ENCODE assay signal across 6 cellular contexts in the genomic region with DNA sequence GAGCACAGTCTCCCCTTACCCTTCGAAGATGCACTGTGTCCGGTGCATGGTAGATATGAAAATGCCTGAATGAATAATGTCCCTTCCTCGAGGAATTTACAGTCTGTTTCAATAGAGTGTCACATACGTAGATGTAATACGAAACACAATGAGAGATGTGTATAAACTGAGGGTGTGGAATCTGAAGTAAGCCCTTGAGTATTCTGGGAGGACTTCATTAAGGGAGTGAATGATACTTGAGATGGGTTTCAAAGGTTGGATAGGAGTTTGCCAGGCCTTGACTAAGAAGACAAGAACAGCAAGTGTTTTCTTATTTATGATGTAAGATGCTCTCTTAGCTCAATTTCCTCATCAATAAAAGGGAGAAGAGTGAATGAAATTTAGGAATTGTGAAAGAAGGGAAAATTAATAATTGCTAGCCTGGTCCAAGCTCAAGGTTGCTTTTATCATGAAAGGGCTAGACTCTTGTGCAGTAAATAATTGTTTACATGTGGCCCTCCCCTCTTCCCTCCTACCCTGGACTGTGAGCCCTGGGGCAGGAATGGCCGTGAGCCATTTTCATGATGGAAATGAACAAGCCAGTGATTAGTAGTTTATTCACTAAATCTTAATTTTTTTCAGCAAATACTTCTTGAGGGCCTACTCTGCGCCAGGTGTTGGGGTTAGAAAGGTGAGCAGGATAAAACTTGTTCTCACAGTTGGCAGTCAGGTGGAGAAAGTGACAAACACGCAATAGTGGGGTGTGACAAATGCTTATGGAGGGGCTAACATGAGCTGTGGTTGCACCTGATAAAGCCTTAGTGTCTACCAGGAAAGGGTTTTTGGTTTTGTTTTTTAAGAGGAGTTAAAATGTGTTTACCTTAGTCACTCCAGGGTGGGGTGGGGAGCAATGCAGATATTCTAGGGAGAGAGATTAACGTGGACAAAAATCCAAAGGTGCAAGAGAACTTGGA. TPM values are rescaled to one million over a fixed set of nuclear protein-coding genes. Genes with fewer than 3 reads are reported as not detected.
DNase-seq lines count a peak whose midpoint lies in the region; ATAC-seq, FAIRE-seq and TF ChIP-seq lines count a peak whose summit lies in the region.

No MANE protein-coding gene starts in this region.

- ATAC-seq in HG03159 (IDR thresholded peaks at IDR 0.05; ENCODE audit: unreplicated experiment) = no peak
- no peak for ATAC-seq in GM18868 (IDR thresholded peaks at IDR 0.05; ENCODE audit: unreplicated experiment)

- H3K27me3 Mint-ChIP-seq in osteocyte (ENCODE audit: unreplicated experiment) = no peaks in the 10 kb centered on the region

- H3K4me2 ChIP-seq in KMS-11 = peak overlapping the region; percentile 93

- H3K36me3 ChIP-seq in KMS-11 (ENCODE audit: insufficient read depth) (no peaks in the 10 kb centered on the region; the same call in 1 of the 2 replicates), brain microvascular endothelial cell (replicated peaks) (no peaks in the 10 kb centered on the region)

- H3K27ac Mint-ChIP-seq in osteocyte (ENCODE audit: unreplicated experiment) = peak overlapping the region; percentile 48

- peaks cover 28% of the 10 kb centered on the region for H3K4me1 Mint-ChIP-seq in osteocyte (ENCODE audit: unreplicated experiment)

- H4K20me1 ChIP-seq in KMS-11 (ENCODE audit: insufficient read depth) = no peaks in the 10 kb centered on the region; the same call in 1 of the 2 replicates

- DNase-seq in brain microvascular endothelial cell (no peak), osteocyte (ENCODE audit: extremely low spot score, unreplicated experiment) (no peak), HTR-8/SVneo (ENCODE audit: insufficient read length, low spot score) (no peak)

- peak overlapping the region; percentile 79; the same call in 1 of the 2 replicates for H3K9ac ChIP-seq in KMS-11

- H3K27me3 ChIP-seq in KMS-11 (ENCODE audit: insufficient read depth, low read depth) (no peaks in the 10 kb centered on the region), brain microvascular endothelial cell (replicated peaks) (no peaks in the 10 kb centered on the region)

- H3K4me3 ChIP-seq in KMS-11 (IDR thresholded peaks at IDR 0.05; ENCODE audit: insufficient read depth, low read depth, low read length) = no peak overlapping the region
- H3K4me3 ChIP-seq in brain microvascular endothelial cell (ENCODE audit: low read depth, low read length) = peak overlapping the region; percentile 91

- TF ChIP-seq CTCF in KMS-11 (conservative IDR thresholded peaks at IDR 0.05; ENCODE audit: low read depth, low read length) (no peak), brain microvascular endothelial cell (IDR thresholded peaks at IDR 0.05; ENCODE audit: low read depth, low read length, missing control alignments) (no peak), osteocyte (IDR thresholded peaks at IDR 0.05) (no peak)

- no peak overlapping the region for H2AFZ ChIP-seq in KMS-11 (ENCODE audit: low read depth)

- peaks cover 18% of the 10 kb centered on the region for H3K4me1 ChIP-seq in KMS-11 (ENCODE audit: low read depth, poor library complexity, severe bottlenecking)

- in situ Hi-C loops in brain microvascular endothelial cell (cut with HindIII; ENCODE audit: low pct_ligation_motif_present, low sequenced_read_pairs) = no loop called here

- H3K27ac ChIP-seq in KMS-11 (peak overlapping the region; percentile 55; the same call in 1 of the 2 replicates), brain microvascular endothelial cell (no peak overlapping the region)

- peaks cover 66% of the 10 kb centered on the region for H3K79me2 ChIP-seq in KMS-11 (ENCODE audit: insufficient read depth, low read depth)

- peaks cover 4% of the 10 kb centered on the region for H3K36me3 Mint-ChIP-seq in osteocyte (ENCODE audit: unreplicated experiment)

- H3K9me3 Mint-ChIP-seq in osteocyte (ENCODE audit: unreplicated experiment) = no peaks in the 10 kb centered on the region

- no peak for FAIRE-seq in HTR-8/SVneo (lab: Jason Lieb, UNC)

- H3K4me3 Mint-ChIP-seq in osteocyte (ENCODE audit: unreplicated experiment) = peak overlapping the region; percentile 100

RNA-seq across cellular contexts. Expression of a gene that starts 1.6 kb away (rescaled TPM):
- total RNA-seq in osteocyte = 20.0 and 23.0 TPM in 2 replicates

RNA-seq across cellular contexts. Expression of a gene that starts 14.1 kb away (rescaled TPM):
- not detected in 2 replicates for total RNA-seq in osteocyte

RNA-seq across cellular contexts. Expression of a gene that starts 14.2 kb away (rescaled TPM):
- total RNA-seq in osteocyte = 304 and 305 TPM in 2 replicates

RNA-seq across cellular contexts. Expression of a gene that starts 19.9 kb away (rescaled TPM):
- 8.8 and 13.4 TPM in 2 replicates for total RNA-seq in osteocyte

RNA-seq across cellular contexts. Expression of a gene that starts 23.8 kb away (rescaled TPM):
- 26.4 and 29.1 TPM in 2 replicates for total RNA-seq in osteocyte
